Comparison of ENCODE assay signal across 28 cellular contexts in the genomic region with DNA sequence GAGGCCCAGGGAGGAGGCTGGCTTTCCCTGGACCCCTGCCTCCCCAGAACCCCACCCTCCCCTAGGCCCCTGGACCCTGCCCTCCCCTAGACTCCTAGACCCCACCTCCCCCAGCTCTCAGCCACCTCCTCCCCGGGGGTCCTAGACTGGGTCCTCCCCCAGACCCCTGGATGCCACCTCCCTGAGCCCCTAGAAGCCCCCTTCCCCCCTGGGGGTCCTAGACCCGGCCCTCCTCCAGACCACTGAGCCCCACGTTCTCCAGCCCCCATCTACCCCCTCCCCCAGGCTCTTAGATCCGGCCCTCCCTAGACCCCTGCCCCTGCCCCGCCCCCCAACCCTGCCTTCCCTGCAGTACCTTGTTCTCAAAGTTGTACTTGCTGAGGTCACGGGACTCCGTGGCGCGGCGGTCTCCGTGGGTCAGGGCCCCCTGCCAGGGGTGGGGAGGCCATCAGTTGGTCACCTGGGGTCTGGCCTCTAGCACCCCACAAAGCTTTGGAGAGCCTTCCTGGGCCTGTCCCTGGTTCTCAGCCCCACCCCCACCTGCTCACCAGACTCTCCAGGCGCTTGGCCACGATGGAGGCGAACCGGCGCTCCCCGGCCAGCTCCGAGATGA. TPM values are rescaled to one million over a fixed set of nuclear protein-coding genes. Genes with fewer than 3 reads are reported as not detected.
A peak's percentile ranks its signal among the peaks of the same experiment; 100 is the strongest.
DNase-seq lines count a peak whose midpoint lies in the region; ATAC-seq, FAIRE-seq and TF ChIP-seq lines count a peak whose summit lies in the region.
"Had no signal": no experiment of that assay in that cellular context is flagged by ENCODE, and none has a peak within 500 bp of the region (broad histone marks: within the 10 kb centered on the region; RNA-seq: fewer than 3 reads in every experiment).

No MANE protein-coding gene starts in this region.

- TF ChIP-seq CTCF in right atrium auricular region (IDR thresholded peaks at IDR 0.05) (no peak), kidney (IDR thresholded peaks at IDR 0.05; ENCODE audit: borderline replicate concordance, extremely low read depth, insufficient read depth) (no peak), Caco-2 (IDR thresholded peaks at IDR 0.05; ENCODE audit: insufficient read depth in 1 of 2, low read depth in 1 of 2, low read length in 1 of 2, severe bottlenecking in 1 of 2, unreplicated experiment in 1 of 2) (no peak), endothelial cell (IDR thresholded peaks at IDR 0.05; ENCODE audit: unreplicated experiment) (no peak)

- intact Hi-C loops in Right ventricle myocardium superior (cut with DNase I) = loop anchor here (5.0 kb wide), 1 partner anchor 81 kb away; no protein-coding TSS in a partner anchor
- intact Hi-C loops in kidney (cut with DNase I) = no loop called here
- intact Hi-C loops in Caco-2 (cut with micrococcal nuclease; ENCODE audit: unreplicated experiment) = loop anchor here (5.0 kb wide), 1 partner anchor 81 kb away; no protein-coding TSS in a partner anchor

- CTCF ChIA-PET in Caco-2 (lab: Charles Lee) = interaction anchor here (0.6 kb wide), 1 partner anchor 150 kb away, joined by 4 read pairs; no protein-coding TSS in a partner anchor

- BruUV-seq in Caco-2 (replicated peaks; lab: Mats Ljungman, UMichigan) = no TSS peak

- H3K9me3 Mint-ChIP-seq in Caco-2 (ENCODE audit: unreplicated experiment) = no peaks in the 10 kb centered on the region
- no peaks in the 10 kb centered on the region for H3K9me3 Mint-ChIP-seq in endothelial cell (ENCODE audit: unreplicated experiment)
- H3K9me3 Mint-ChIP-seq: activated T-helper 17 cell treated with anti-CD3 and anti-CD28 coated beads, Interleukin-2, amount 50 U/mL, for 72 hours; brain; naive thymus-derived CD8-positive, alpha-beta T cell; T-cell had no signal

- POLR2A ChIA-PET in Caco-2 (lab: Charles Lee) = no interaction called here

- no peak overlapping the region for H3K9ac ChIP-seq in kidney (ENCODE audit: low read length in 2 of 2)
- H3K9ac ChIP-seq: GM23248, parathyroid adenoma had no signal

- no peaks in the 10 kb centered on the region for H3K27me3 Mint-ChIP-seq in Caco-2 (ENCODE audit: insufficient read depth, unreplicated experiment)
- peaks cover 2% of the 10 kb centered on the region for H3K27me3 Mint-ChIP-seq in endothelial cell (ENCODE audit: unreplicated experiment)
- H3K27me3 Mint-ChIP-seq: activated CD8-positive, alpha-beta memory T cell treated with anti-CD3 and anti-CD28 coated beads, Interleukin-2, amount 10 ng/mL, durations not matched to agents 7 days and 5 days; activated T-helper 17 cell treated with anti-CD3 and anti-CD28 coated beads, Interleukin-2, amount 50 U/mL, for 72 hours; brain; naive thymus-derived CD8-positive, alpha-beta T cell; T-cell had no signal

- DNase-seq in right atrium auricular region (ENCODE audit: low spot score) = no peak
- no peak for DNase-seq in Right ventricle myocardium superior
- peak; percentile 79 for DNase-seq in kidney
- DNase-seq in Caco-2 = no peak
- DNase-seq in endothelial cell (ENCODE audit: low spot score) = no peak
- DNase-seq: ACHN; activated CD8-positive, alpha-beta memory T cell treated with anti-CD3 and anti-CD28 coated beads, Interleukin-2, amount 10 ng/mL, durations not matched to agents 7 days and 5 days; C1 segment of cervical spinal cord; GDM1; mesenchymal stem cell; MM.1S; naive thymus-derived CD8-positive, alpha-beta T cell; NCI-H1694; SHP77 treated with DMSO at 0.1 percent for 48 hours; T-cell had no signal

- H3K4me3 ChIP-seq in right atrium auricular region (no peak overlapping the region), kidney (ENCODE audit: low read length in 2 of 2) (no peak overlapping the region), skin epidermis (no peak overlapping the region), Caco-2 (ENCODE audit: low read depth, low read length) (no peak overlapping the region)
- H3K4me3 ChIP-seq: coronary artery, GM23248 had no signal

- ATAC-seq in Right ventricle myocardium superior (ENCODE audit: poor library complexity) (no peak), GM21528 (IDR thresholded peaks at IDR 0.05; ENCODE audit: low FRiP score, unreplicated experiment) (no peak), HG02885 (IDR thresholded peaks at IDR 0.05; ENCODE audit: poor library complexity, unreplicated experiment) (no peak)
- ATAC-seq: activated CD8-positive, alpha-beta memory T cell treated with anti-CD3 and anti-CD28 coated beads, Interleukin-2, amount 10 ng/mL, durations not matched to agents 7 days and 5 days; activated T-helper 17 cell treated with anti-CD3 and anti-CD28 coated beads, Interleukin-2, amount 50 U/mL, for 72 hours; naive thymus-derived CD8-positive, alpha-beta T cell; stimulated activated naive CD8-positive, alpha-beta T cell treated with anti-CD3 and anti-CD28 coated beads, Interleukin-15, Interleukin-2, amounts not matched to agents 100 U/mL and 50 U/mL, for 24 hours; T-cell had no signal

- peaks cover 75% of the 10 kb centered on the region for H3K36me3 ChIP-seq in right atrium auricular region
- H3K36me3 ChIP-seq in kidney (ENCODE audit: control insufficient read depth in 1 of 2, insufficient read depth in 2 of 2, low read length in 2 of 2) = peaks cover 7% of the 10 kb centered on the region in 2 donors
- H3K36me3 ChIP-seq in Caco-2 (ENCODE audit: control insufficient read depth, insufficient read depth, low read length) = peaks cover 1% of the 10 kb centered on the region

- H3K27me3 ChIP-seq in right atrium auricular region = no peaks in the 10 kb centered on the region
- no peaks in the 10 kb centered on the region for H3K27me3 ChIP-seq in Caco-2 (replicated peaks; ENCODE audit: control insufficient read depth, insufficient read depth, low read length)

- H3K4me1 Mint-ChIP-seq in Caco-2 (ENCODE audit: low read depth, unreplicated experiment) (no peaks in the 10 kb centered on the region), endothelial cell (ENCODE audit: unreplicated experiment) (no peaks in the 10 kb centered on the region)
- H3K4me1 Mint-ChIP-seq: activated T-helper 17 cell treated with anti-CD3 and anti-CD28 coated beads, Interleukin-2, amount 50 U/mL, for 72 hours had no signal

- no peak overlapping the region for H3K4me3 Mint-ChIP-seq in Caco-2 (ENCODE audit: unreplicated experiment)
- H3K4me3 Mint-ChIP-seq in endothelial cell (ENCODE audit: unreplicated experiment) = no peak overlapping the region
- H3K4me3 Mint-ChIP-seq: activated CD8-positive, alpha-beta memory T cell treated with anti-CD3 and anti-CD28 coated beads, Interleukin-2, amount 10 ng/mL, durations not matched to agents 7 days and 5 days; activated T-helper 17 cell treated with anti-CD3 and anti-CD28 coated beads, Interleukin-2, amount 50 U/mL, for 72 hours; brain; naive thymus-derived CD8-positive, alpha-beta T cell; T-cell had no signal

- H3K27ac ChIP-seq in right atrium auricular region (peak overlapping the region; percentile 80 to 89), kidney (ENCODE audit: low read depth in 2 of 2, low read length in 2 of 2) (no peak overlapping the region), skin epidermis (peak overlapping the region in 11 of 21 experiments; percentile 21 to 85 (median 67))
- H3K27ac ChIP-seq: GM23248, HL-60, parathyroid adenoma had no signal

- FAIRE-seq in kidney (lab: Jason Lieb, UNC) = no peak
- FAIRE-seq: endometrium, TTC549, urothelium cell line had no signal

- H3K27ac Mint-ChIP-seq in Caco-2 (ENCODE audit: unreplicated experiment) = no peak overlapping the region
- H3K27ac Mint-ChIP-seq in endothelial cell (ENCODE audit: unreplicated experiment) = no peak overlapping the region
- H3K27ac Mint-ChIP-seq: activated CD8-positive, alpha-beta memory T cell treated with anti-CD3 and anti-CD28 coated beads, Interleukin-2, amount 10 ng/mL, durations not matched to agents 7 days and 5 days; activated T-helper 17 cell treated with anti-CD3 and anti-CD28 coated beads, Interleukin-2, amount 50 U/mL, for 72 hours had no signal

- peaks cover 0 to 31% of the 10 kb centered on the region in 2 donors for H3K4me1 ChIP-seq in right atrium auricular region
- peaks cover 0 to 11% of the 10 kb centered on the region in 2 donors for H3K4me1 ChIP-seq in kidney (ENCODE audit: control insufficient read depth in 1 of 2, insufficient read depth in 1 of 2, low read depth in 1 of 2, low read length in 2 of 2)
- H3K4me1 ChIP-seq in Caco-2 = peaks cover 5% of the 10 kb centered on the region; the same call in 1 of the 2 replicates

- H3K36me3 Mint-ChIP-seq in Caco-2 (ENCODE audit: insufficient read depth, unreplicated experiment) (peaks cover 54% of the 10 kb centered on the region), endothelial cell (ENCODE audit: low read depth, unreplicated experiment) (peaks cover 2% of the 10 kb centered on the region)
- H3K36me3 Mint-ChIP-seq: brain, T-cell had no signal

- H3K9me3 ChIP-seq in right atrium auricular region (no peaks in the 10 kb centered on the region), kidney (ENCODE audit: control insufficient read depth in 1 of 2, low read length in 2 of 2) (no peaks in the 10 kb centered on the region), Caco-2 (no peaks in the 10 kb centered on the region)

RNA-seq across cellular contexts. Expression of a gene that starts 8.0 kb away (rescaled TPM):
- total RNA-seq in right atrium auricular region (100 to 1,000 TPM; 404 to 529 TPM), Right ventricle myocardium superior (345 TPM), kidney (268 TPM), Caco-2 (2022) (500 and 546 TPM in 2 replicates), endothelial cell (ENCODE audit: unreplicated experiment) (330 TPM)
- polyA plus RNA-seq in kidney (ENCODE audit: insufficient read depth, low read depth, low replicate concordance) = 966 TPM

RNA-seq across cellular contexts. Expression of a gene that starts 16.6 kb away (rescaled TPM):
- total RNA-seq in right atrium auricular region (100 to 1,000 TPM; 149 to 252 TPM), Right ventricle myocardium superior (146 TPM), kidney (158 TPM), Caco-2 (2022) (264 and 272 TPM in 2 replicates), endothelial cell (ENCODE audit: unreplicated experiment) (166 TPM)
- polyA plus RNA-seq in kidney (ENCODE audit: insufficient read depth, low read depth, low replicate concordance) = 189 TPM

RNA-seq across cellular contexts. Expression of a gene that starts 44.8 kb away (rescaled TPM):
- 10 to 100 TPM in 1 of 2 donors, 1 to 10 TPM in 1; 5.2 to 12.8 TPM for total RNA-seq in right atrium auricular region
- total RNA-seq in Right ventricle myocardium superior = 5.1 TPM
- 50.0 TPM for total RNA-seq in kidney
- 11.8 TPM for polyA plus RNA-seq in kidney (ENCODE audit: insufficient read depth, low read depth, low replicate concordance)
- total RNA-seq in Caco-2 (2022) = 38.6 and 43.3 TPM in 2 replicates
- total RNA-seq in endothelial cell (ENCODE audit: unreplicated experiment) = 2.4 TPM

Comparison
In these comparisons a context has a peak if more than half of its experiments do, and no peak if none do; other contexts are left out.
1. H3K27ac ChIP-seq: peak in right atrium auricular region (2 of 2) and skin epidermis (11 of 21); none in kidney (0 of 2).